7 cellular contexts compared by ENCODE assay signal in the genomic region with DNA sequence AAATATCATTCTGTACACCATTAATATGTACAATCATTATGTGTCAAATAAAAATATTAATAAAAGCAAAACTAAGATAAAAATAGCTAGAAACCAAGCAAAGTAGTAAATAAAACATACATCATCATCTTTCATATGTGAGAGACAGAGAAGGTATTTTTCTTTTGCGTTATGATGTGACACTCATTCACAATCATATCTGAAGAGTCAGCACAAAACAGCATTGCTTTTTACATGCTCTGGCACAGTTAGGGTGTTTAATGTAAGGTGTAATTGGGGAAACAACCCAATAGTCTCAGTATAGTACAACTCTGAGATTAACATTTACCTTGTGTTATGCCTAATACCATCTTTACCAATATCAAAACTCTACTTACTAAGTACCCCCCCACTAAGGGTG.
"Had no signal": no experiment of that assay in that cellular context is flagged by ENCODE, and none has a peak within 500 bp of the region (broad histone marks: within the 10 kb centered on the region; RNA-seq: fewer than 3 reads in every experiment).

No MANE protein-coding gene starts in this region.

- FAIRE-seq: G401.6, GM12878, GM12891, GM12892, GM19239 had no signal

- ATAC-seq: GM12878 had no signal

- DNase-seq: GDM1, GF-D8 had no signal

- H3K4me3 ChIP-seq: GM12878 had no signal
